1 cellular context compared by ENCODE assay signal in the genomic region with DNA sequence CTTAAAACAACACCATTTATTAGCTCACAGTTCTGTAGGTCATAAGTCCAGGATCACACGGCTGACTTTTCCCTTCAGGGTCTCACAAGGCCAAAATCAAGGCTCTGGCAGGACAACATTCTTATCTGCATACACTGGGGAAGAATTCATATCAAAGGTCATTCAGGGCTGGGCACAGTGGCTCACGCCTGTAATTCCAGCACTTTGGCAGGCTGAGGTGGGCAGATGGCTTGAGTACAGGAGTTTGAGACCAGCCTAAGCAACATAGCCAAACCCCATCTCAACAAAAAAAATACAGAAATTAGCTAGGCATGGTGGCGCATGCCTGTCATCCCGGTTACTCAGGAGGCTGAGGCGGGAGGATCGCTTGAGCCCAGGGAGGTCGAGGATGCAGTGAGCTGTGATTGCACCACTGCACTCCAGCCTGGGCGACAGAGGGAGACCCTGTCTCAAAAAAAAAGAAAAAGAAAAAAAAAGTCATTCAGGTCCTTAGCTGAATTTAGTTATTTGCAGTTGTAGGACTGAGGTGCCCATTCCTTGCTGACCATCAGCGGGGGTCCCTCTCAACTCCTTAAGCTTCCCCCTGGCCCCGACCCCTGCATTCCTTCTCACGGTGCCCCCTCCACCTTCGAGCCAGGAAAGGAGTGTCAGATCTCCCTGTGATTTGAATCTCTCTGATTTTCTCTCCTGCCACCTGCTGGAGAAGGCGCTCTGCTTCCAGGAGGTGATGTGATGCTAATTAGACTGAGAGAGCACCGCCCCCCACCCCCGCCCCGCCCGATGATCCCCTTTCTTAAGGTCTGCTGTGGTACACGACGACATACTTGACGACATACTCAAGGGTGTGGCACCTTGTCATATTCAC.
TF ChIP-seq lines count a peak whose summit lies in the region.

No MANE protein-coding gene starts in this region.

TF ChIP-seq in IMR-90, 13 proteins besides CTCF, POLR2A, EP300 and RAD21 (continued from another document):
- TF ChIP-seq, protein P1, sequence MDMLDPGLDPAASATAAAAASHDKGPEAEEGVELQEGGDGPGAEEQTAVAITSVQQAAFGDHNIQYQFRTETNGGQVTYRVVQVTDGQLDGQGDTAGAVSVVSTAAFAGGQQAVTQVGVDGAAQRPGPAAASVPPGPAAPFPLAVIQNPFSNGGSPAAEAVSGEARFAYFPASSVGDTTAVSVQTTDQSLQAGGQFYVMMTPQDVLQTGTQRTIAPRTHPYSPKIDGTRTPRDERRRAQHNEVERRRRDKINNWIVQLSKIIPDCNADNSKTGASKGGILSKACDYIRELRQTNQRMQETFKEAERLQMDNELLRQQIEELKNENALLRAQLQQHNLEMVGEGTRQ (IDR thresholded peaks at IDR 0.05; ENCODE audit: low read depth, low read length) = no peak
- TF ChIP-seq CEBPB (IDR thresholded peaks at IDR 0.05; ENCODE audit: low read depth, low read length) (no peak), SMC3 (IDR thresholded peaks at IDR 0.05; ENCODE audit: low read depth, low read length) (no peak), MAFK (IDR thresholded peaks at IDR 0.05; ENCODE audit: low read depth, low read length) (no peak), MXI1 (IDR thresholded peaks at IDR 0.05; ENCODE audit: borderline replicate concordance, low read depth, low read length) (no peak), RCOR1 (IDR thresholded peaks at IDR 0.05; ENCODE audit: insufficient replicate concordance, low read length) (no peak), MAZ (IDR thresholded peaks at IDR 0.05; ENCODE audit: borderline replicate concordance, low read depth, low read length) (no peak), NFE2L2 (IDR thresholded peaks at IDR 0.05; ENCODE audit: low read depth, low read length) (no peak), FOS (IDR thresholded peaks at IDR 0.05; ENCODE audit: low read depth, low read length) (no peak)
- TF ChIP-seq, protein P2, sequence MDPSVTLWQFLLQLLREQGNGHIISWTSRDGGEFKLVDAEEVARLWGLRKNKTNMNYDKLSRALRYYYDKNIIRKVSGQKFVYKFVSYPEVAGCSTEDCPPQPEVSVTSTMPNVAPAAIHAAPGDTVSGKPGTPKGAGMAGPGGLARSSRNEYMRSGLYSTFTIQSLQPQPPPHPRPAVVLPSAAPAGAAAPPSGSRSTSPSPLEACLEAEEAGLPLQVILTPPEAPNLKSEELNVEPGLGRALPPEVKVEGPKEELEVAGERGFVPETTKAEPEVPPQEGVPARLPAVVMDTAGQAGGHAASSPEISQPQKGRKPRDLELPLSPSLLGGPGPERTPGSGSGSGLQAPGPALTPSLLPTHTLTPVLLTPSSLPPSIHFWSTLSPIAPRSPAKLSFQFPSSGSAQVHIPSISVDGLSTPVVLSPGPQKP (IDR thresholded peaks at IDR 0.05; ENCODE audit: borderline replicate concordance, low read depth, low read length) = no peak
